Comparison of ENCODE assay signal across 1 cellular context in the genomic region with DNA sequence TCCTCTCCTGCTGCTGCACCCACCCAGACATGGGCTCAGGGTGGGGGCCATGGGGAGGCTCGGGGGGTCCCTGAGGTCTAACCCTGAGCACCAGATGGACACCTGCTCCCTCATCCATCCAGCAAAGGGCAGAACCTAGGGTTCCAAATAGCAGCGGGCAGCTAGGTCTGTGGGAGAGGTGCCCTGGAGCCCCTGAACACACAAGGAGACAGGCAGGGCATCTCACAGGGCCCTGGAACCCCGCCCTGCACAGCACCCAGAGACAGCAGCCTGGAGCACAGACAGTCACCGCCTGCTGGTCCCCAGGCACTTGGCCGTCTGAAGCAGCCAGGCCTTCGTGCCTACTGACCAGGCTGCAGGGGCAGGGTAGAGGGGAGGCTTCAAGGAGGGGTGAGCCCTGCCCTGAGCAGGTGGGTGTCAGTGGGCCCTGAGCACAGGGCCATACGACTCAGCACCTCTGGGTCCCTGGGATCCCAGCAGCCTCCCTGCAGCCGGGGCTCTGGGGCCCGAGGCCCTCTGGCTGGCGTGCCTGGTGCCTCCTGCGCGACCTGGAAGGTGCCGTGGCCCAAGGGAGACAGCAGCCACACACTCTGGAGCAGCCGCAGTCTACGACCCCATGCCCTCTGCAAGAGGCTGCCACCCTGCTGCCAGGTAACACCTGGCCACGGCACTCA.
TF ChIP-seq lines count a peak whose summit lies in the region.

No MANE protein-coding gene starts in this region.

TF ChIP-seq in H1, 55 proteins besides CTCF, POLR2A, EP300 and RAD21:
- TF ChIP-seq RFX5 (IDR thresholded peaks at IDR 0.05; ENCODE audit: borderline replicate concordance, low read depth, low read length) (no peak), BCL11A (IDR thresholded peaks at IDR 0.05; ENCODE audit: low read depth in 2 of 2, low read length in 2 of 2) (no peak), CTBP2 (IDR thresholded peaks at IDR 0.05; ENCODE audit: borderline replicate concordance, insufficient read depth, insufficient read length, low read length) (no peak), SP1 (IDR thresholded peaks at IDR 0.05; ENCODE audit: low read depth, low read length) (no peak), TAF7 (optimal IDR thresholded peaks at IDR 0.05; ENCODE audit: borderline replicate concordance, low read depth, low read length) (no peak), CREB1 (IDR thresholded peaks at IDR 0.05) (no peak), HDAC2 (IDR thresholded peaks at IDR 0.05; ENCODE audit: borderline replicate concordance in 1 of 2, low read depth in 2 of 2, low read length in 2 of 2) (no peak), ASH2L (IDR thresholded peaks at IDR 0.05; ENCODE audit: low read length) (no peak), BRCA1 (IDR thresholded peaks at IDR 0.05; ENCODE audit: low read depth, low read length) (no peak)
- TF ChIP-seq, protein P1, sequence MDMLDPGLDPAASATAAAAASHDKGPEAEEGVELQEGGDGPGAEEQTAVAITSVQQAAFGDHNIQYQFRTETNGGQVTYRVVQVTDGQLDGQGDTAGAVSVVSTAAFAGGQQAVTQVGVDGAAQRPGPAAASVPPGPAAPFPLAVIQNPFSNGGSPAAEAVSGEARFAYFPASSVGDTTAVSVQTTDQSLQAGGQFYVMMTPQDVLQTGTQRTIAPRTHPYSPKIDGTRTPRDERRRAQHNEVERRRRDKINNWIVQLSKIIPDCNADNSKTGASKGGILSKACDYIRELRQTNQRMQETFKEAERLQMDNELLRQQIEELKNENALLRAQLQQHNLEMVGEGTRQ (IDR thresholded peaks at IDR 0.05; ENCODE audit: low read length), result no peak
